In the genomic region with DNA sequence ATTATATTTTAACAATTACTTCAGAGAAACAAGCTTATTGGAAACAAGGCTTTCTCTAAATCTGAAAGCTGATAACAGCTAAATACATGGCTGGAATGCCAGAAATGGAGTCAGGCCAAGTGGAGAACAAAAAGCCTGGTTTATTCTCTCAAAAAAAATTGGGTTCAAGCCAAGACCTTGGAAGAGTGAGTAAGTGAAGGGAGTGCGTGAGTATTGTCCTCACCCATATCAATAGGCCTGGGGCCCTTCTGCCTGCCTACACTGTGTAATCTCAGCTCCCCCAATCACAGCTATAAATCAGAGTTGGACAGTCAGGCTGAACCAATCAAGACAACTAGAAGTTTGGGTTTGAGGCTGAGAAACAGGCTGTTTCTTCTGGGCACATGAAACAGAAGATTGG, we compare ENCODE assay signal across 8 cellular contexts. TPM values are rescaled to one million over a fixed set of nuclear protein-coding genes. Genes with fewer than 3 reads are reported as not detected.
DNase-seq lines count a peak whose midpoint lies in the region; TF ChIP-seq lines count a peak whose summit lies in the region.

No MANE protein-coding gene starts in this region.

- TF ChIP-seq EP300 in suprapubic skin (IDR thresholded peaks at IDR 0.05) = no peak

- H3K9me3 ChIP-seq in CD8-positive, alpha-beta memory T cell (ENCODE audit: low read length) = no peaks in the 10 kb centered on the region
- H3K9me3 ChIP-seq in suprapubic skin (no peaks in the 10 kb centered on the region), Caco-2 (no peaks in the 10 kb centered on the region)

- no peaks in the 10 kb centered on the region for H3K27me3 ChIP-seq in CD8-positive, alpha-beta memory T cell (ENCODE audit: insufficient read depth, low read length, poor library complexity, severe bottlenecking)
- H3K27me3 ChIP-seq in suprapubic skin = no peaks in the 10 kb centered on the region
- no peaks in the 10 kb centered on the region for H3K27me3 ChIP-seq in Caco-2 (replicated peaks; ENCODE audit: control insufficient read depth, insufficient read depth, low read length)

- no TSS peak for BruUV-seq in Caco-2 (replicated peaks; lab: Mats Ljungman, UMichigan)

- peaks cover 0 to 64% (median 16%) of the 10 kb centered on the region in 3 donors for H3K36me3 Mint-ChIP-seq in CD8-positive, alpha-beta memory T cell
- H3K36me3 Mint-ChIP-seq in Caco-2 (ENCODE audit: insufficient read depth, unreplicated experiment) (peaks cover 15% of the 10 kb centered on the region), CD14-positive monocyte (peaks cover 37 to 38% of the 10 kb centered on the region in 2 donors)

- H3K4me1 ChIP-seq in CD8-positive, alpha-beta memory T cell (ENCODE audit: insufficient read depth, low read length) = peaks cover 20% of the 10 kb centered on the region
- H3K4me1 ChIP-seq in suprapubic skin (peaks cover 55% of the 10 kb centered on the region), Caco-2 (no peaks in the 10 kb centered on the region)

- WGBS in suprapubic skin = 12% methylated on average over 1 of the region's 1 CpG

- H3K27me3 Mint-ChIP-seq in CD8-positive, alpha-beta memory T cell = no peaks in the 10 kb centered on the region
- H3K27me3 Mint-ChIP-seq in Caco-2 (ENCODE audit: insufficient read depth, unreplicated experiment) = no peaks in the 10 kb centered on the region
- H3K27me3 Mint-ChIP-seq in CD14-positive monocyte (ENCODE audit: low read depth in 3 of 3) = no peaks in the 10 kb centered on the region

- TF ChIP-seq POLR2A in suprapubic skin (IDR thresholded peaks at IDR 0.05) = no peak

- CTCF ChIA-PET in CD8-positive, alpha-beta memory T cell (lab: Charles Lee) = interaction anchor here (1.2 to 4.1 kb wide), 14 partner anchors 11 to 472 kb away, joined by 3 to 28 read pairs (median 6); a partner anchor contains a TSS
- CTCF ChIA-PET in Caco-2 (lab: Charles Lee) = no interaction called here

- peak overlapping the region; percentile 35 to 93 (median 83) for H3K27ac Mint-ChIP-seq in CD8-positive, alpha-beta memory T cell
- H3K27ac Mint-ChIP-seq in Caco-2 (ENCODE audit: unreplicated experiment) (no peak overlapping the region), CD14-positive monocyte (peak overlapping the region in 3 of 7 donors; percentile 56 to 66 (median 58))

- H3K9me3 Mint-ChIP-seq in CD8-positive, alpha-beta memory T cell = no peaks in the 10 kb centered on the region
- H3K9me3 Mint-ChIP-seq in Caco-2 (ENCODE audit: unreplicated experiment) = no peaks in the 10 kb centered on the region
- H3K9me3 Mint-ChIP-seq in CD14-positive monocyte = peaks cover 0 to 5% (median 0%) of the 10 kb centered on the region in 7 donors

- H3K36me3 ChIP-seq in CD8-positive, alpha-beta memory T cell (ENCODE audit: insufficient read depth, low read length) = peaks cover 5% of the 10 kb centered on the region
- H3K36me3 ChIP-seq in suprapubic skin = peaks cover 15% of the 10 kb centered on the region
- H3K36me3 ChIP-seq in Caco-2 (ENCODE audit: control insufficient read depth, insufficient read depth, low read length) = no peaks in the 10 kb centered on the region

- POLR2A ChIA-PET in CD8-positive, alpha-beta memory T cell (lab: Charles Lee) = no interaction called here
- POLR2A ChIA-PET in Caco-2 (lab: Charles Lee) = interaction anchor here (1.1 kb wide), 1 partner anchor 13 kb away, joined by 3 read pairs; no protein-coding TSS in a partner anchor

- H3K27ac ChIP-seq in CD8-positive, alpha-beta memory T cell (ENCODE audit: low read depth, low read length) = no peak overlapping the region
- peak overlapping the region; percentile 47 for H3K27ac ChIP-seq in suprapubic skin

- H3K4me1 Mint-ChIP-seq in CD8-positive, alpha-beta memory T cell = peaks cover 42 to 86% (median 84%) of the 10 kb centered on the region in 3 donors
- H3K4me1 Mint-ChIP-seq in Caco-2 (ENCODE audit: low read depth, unreplicated experiment) = peaks cover 2% of the 10 kb centered on the region
- peaks cover 35% of the 10 kb centered on the region for H3K4me1 Mint-ChIP-seq in CD14-positive monocyte

- H3K4me3 Mint-ChIP-seq in CD8-positive, alpha-beta memory T cell = no peak overlapping the region
- no peak overlapping the region for H3K4me3 Mint-ChIP-seq in Caco-2 (ENCODE audit: unreplicated experiment)
- no peak overlapping the region for H3K4me3 Mint-ChIP-seq in CD14-positive monocyte

- in situ Hi-C loops in astrocyte of the spinal cord (cut with HindIII; ENCODE audit: low sequenced_read_pairs) = no loop called here

- H3K4me3 ChIP-seq in CD8-positive, alpha-beta memory T cell (ENCODE audit: low read length) = no peak overlapping the region
- no peak overlapping the region for H3K4me3 ChIP-seq in astrocyte of the spinal cord (ENCODE audit: low read depth, low read length)
- H3K4me3 ChIP-seq in suprapubic skin = no peak overlapping the region
- no peak overlapping the region for H3K4me3 ChIP-seq in Caco-2 (ENCODE audit: low read depth, low read length)

- intact Hi-C loops in Caco-2 (cut with micrococcal nuclease; ENCODE audit: unreplicated experiment) (no loop called here), CD14-positive monocyte (cut with micrococcal nuclease) (loop anchor here in 1 of 2 donors (10.0 kb wide), 1 partner anchor 1010 kb away; a partner anchor contains a TSS)

- no peak for DNase-seq in CD8-positive, alpha-beta memory T cell
- DNase-seq in NCI-H2029 (lab: John Stamatoyannopoulos, UW) = peak; percentile 67
- peak; percentile 85 for DNase-seq in astrocyte of the spinal cord (ENCODE audit: low read depth, low spot score)
- DNase-seq in kidney tubule cell (ENCODE audit: low spot score) = peak; percentile 76
- no peak for DNase-seq in suprapubic skin (ENCODE audit: low spot score in 2 of 2)
- DNase-seq in KG1 (lab: John Stamatoyannopoulos, UW) = no peak
- no peak for DNase-seq in Caco-2
- DNase-seq in CD14-positive monocyte (ENCODE audit: low spot score) = no peak

- no peak for TF ChIP-seq CTCF in astrocyte of the spinal cord (IDR thresholded peaks at IDR 0.05; ENCODE audit: low read depth, low read length)
- TF ChIP-seq CTCF in suprapubic skin (IDR thresholded peaks at IDR 0.05) = no peak
- no peak for TF ChIP-seq CTCF in Caco-2 (IDR thresholded peaks at IDR 0.05; ENCODE audit: insufficient read depth in 1 of 2, low read depth in 1 of 2, low read length in 1 of 2, severe bottlenecking in 1 of 2, unreplicated experiment in 1 of 2)
- no peak for TF ChIP-seq CTCF in CD14-positive monocyte (IDR thresholded peaks at IDR 0.05)

RNA-seq across cellular contexts. Expression of a gene that starts 7.4 kb away (rescaled TPM):
- 10 to 100 TPM; 56.1 to 62.0 TPM for total RNA-seq in CD8-positive, alpha-beta memory T cell
- polyA plus RNA-seq in CD8-positive, alpha-beta memory T cell = 25.9 TPM
- total RNA-seq in suprapubic skin (10 to 100 TPM; 21.1 to 41.9 (median 26.7) TPM), Caco-2 (2022) (12.1 and 13.8 TPM in 2 replicates)
- 10 to 100 TPM; 16.2 to 24.3 TPM for polyA plus RNA-seq in CD14-positive monocyte

RNA-seq across cellular contexts. Expression of a gene that starts 7.4 kb away (rescaled TPM):
- 10 to 100 TPM; 25.6 to 27.0 TPM for total RNA-seq in CD8-positive, alpha-beta memory T cell
- polyA plus RNA-seq in CD8-positive, alpha-beta memory T cell = 10.2 TPM
- 10 to 100 TPM; 18.0 to 23.9 (median 19.6) TPM for total RNA-seq in suprapubic skin
- total RNA-seq in Caco-2 (2022) = 7.7 and 9.7 TPM in 2 replicates
- 1 to 10 TPM; 6.9 TPM for polyA plus RNA-seq in CD14-positive monocyte

RNA-seq across cellular contexts. Expression of a gene that starts 37.6 kb away (rescaled TPM):
- 10 to 100 TPM in 1 of 2 experiments, 1 to 10 TPM in 1; 8.4 to 12.1 TPM for total RNA-seq in CD8-positive, alpha-beta memory T cell
- polyA plus RNA-seq in CD8-positive, alpha-beta memory T cell = 16.8 TPM
- total RNA-seq in suprapubic skin (10 to 100 TPM in 2 of 4 donors, 1 to 10 TPM in 2; 5.5 to 15.7 (median 9.7) TPM), Caco-2 (2022) (0.48 and 0.91 TPM in 2 replicates)
- 10 to 100 TPM in 1 of 2 donors, 1 to 10 TPM in 1; 6.9 to 12.4 TPM for polyA plus RNA-seq in CD14-positive monocyte

Comparison
In these comparisons a context has a peak if more than half of its experiments do, and no peak if none do; other contexts are left out.
1. DNase-seq: peak in NCI-H2029 (single experiment), astrocyte of the spinal cord (single experiment) and kidney tubule cell (single experiment); none in CD8-positive, alpha-beta memory T cell (0 of 5), suprapubic skin (0 of 2), KG1 (single experiment), Caco-2 (0 of 2) and CD14-positive monocyte (single experiment).